9 cellular contexts compared by ENCODE assay signal in the genomic region with DNA sequence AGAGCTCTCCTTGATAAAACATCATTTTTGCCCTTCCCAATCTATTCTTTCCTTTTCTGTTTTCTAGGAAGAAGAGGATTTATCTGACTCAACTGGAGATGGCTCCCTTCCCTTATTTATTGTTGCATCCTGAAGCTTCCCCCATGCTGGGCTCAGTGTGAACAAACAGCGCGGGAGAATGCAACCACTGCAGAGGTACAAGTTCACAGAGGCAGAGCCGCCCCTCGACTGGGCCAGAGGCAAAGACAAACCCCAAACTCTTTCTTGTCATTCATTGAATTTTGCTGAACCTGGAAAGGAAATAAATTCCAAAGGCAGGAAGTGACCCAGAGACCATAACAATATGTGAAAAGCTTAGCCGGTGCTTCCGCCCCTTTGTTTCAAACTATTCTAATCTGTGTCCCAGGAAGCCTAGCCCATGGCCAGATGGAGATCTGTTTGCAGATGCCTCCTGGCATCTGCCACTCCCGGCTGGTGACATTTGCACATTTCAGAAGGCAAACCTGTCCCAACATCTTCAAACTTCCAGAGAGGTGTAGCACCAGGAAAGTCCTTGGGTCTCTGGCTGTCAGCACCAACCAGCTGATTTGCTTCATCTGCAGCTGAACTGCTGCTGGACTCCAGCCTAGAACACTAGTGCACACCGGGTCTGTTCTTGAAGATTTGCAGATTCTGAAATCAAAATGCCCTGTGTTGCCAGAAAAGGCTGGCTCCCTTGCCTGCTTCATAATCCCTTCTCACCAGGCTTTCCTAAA.
DNase-seq lines count a peak whose midpoint lies in the region; ATAC-seq and TF ChIP-seq lines count a peak whose summit lies in the region.
"Had no signal": no experiment of that assay in that cellular context is flagged by ENCODE, and none has a peak within 500 bp of the region (broad histone marks: within the 10 kb centered on the region; RNA-seq: fewer than 3 reads in every experiment).

No MANE protein-coding gene starts in this region.

- H3K27me3 ChIP-seq in RWPE2 (ENCODE audit: insufficient read depth, poor library complexity, severe bottlenecking): no peaks in the 10 kb centered on the region

- no peak overlapping the region for H3K27ac ChIP-seq in RWPE2 (ENCODE audit: poor library complexity, severe bottlenecking)

- TF ChIP-seq CTCF in RWPE2 (IDR thresholded peaks at IDR 0.05; ENCODE audit: poor library complexity, severe bottlenecking) (peak; percentile 32), GM13976 (IDR thresholded peaks at IDR 0.05; ENCODE audit: borderline replicate concordance, control extremely low read depth, extremely low read depth, insufficient read depth, missing control alignments) (no peak)

- ATAC-seq in RWPE2 (ENCODE audit: low read depth) (no peak), Right ventricle myocardium superior (ENCODE audit: poor library complexity) (peak; percentile 73), HG03159 (IDR thresholded peaks at IDR 0.05; ENCODE audit: unreplicated experiment) (no peak), HG03139 (IDR thresholded peaks at IDR 0.05; ENCODE audit: unreplicated experiment) (no peak)

- DNase-seq in EH (ENCODE audit: low read depth) (peak; percentile 34), RWPE2 (ENCODE audit: low spot score) (no peak), Right ventricle myocardium superior (peak; percentile 63), occipital lobe (lab: John Stamatoyannopoulos, UW) (peak; percentile 75), GM13976 (ENCODE audit: low spot score) (no peak), kidney glomerular epithelial cell (lab: John Stamatoyannopoulos, UW) (no peak)
- DNase-seq: OCI-M1 had no signal

- in situ Hi-C loops in GM13976 (cut with MboI; ENCODE audit: low sequenced_read_pairs, unreplicated experiment): no loop called here

- H3K4me1 ChIP-seq in RWPE2 (ENCODE audit: insufficient read depth, poor library complexity, severe bottlenecking): peaks cover 10% of the 10 kb centered on the region

- H3K9me3 ChIP-seq in RWPE2 (ENCODE audit: severe bottlenecking): no peaks in the 10 kb centered on the region

- no peak overlapping the region for H3K4me3 ChIP-seq in RWPE2 (ENCODE audit: severe bottlenecking)

- intact Hi-C loops in Right ventricle myocardium superior (cut with DNase I): loop anchor here (10.0 kb wide), 1 partner anchor 178 kb away; no protein-coding TSS in a partner anchor

- no peaks in the 10 kb centered on the region for H3K36me3 ChIP-seq in RWPE2 (ENCODE audit: low read depth)

Comparison
In these comparisons a context has a peak if more than half of its experiments do, and no peak if none do; other contexts are left out.
1. DNase-seq: peak in EH (single experiment), Right ventricle myocardium superior (single experiment) and occipital lobe (single experiment); none in RWPE2 (single experiment), GM13976 (single experiment) and kidney glomerular epithelial cell (single experiment).